ENCODE assay signal across 18 cellular contexts in the genomic region with DNA sequence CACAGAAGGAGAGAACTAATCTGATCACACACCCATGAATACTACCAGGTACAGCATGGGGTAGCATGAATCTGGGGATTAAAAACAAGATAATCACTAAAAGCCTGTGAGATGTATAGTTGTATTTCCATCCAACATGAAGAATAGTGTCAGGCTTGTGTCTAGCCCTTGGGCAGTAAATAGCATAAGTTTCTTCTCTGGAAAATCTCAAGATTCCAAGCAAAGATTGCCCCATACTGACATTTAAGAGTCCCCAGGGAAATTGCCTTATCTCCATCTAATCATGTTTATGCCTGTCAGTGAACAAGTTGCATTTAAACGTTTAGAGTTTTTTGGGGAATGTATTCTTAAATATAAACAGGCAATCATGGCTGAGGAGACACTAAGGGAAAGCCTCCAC.
A peak's percentile ranks its signal among the peaks of the same experiment; 100 is the strongest.
DNase-seq lines count a peak whose midpoint lies in the region; ATAC-seq and TF ChIP-seq lines count a peak whose summit lies in the region.
"Had no signal": no experiment of that assay in that cellular context is flagged by ENCODE, and none has a peak within 500 bp of the region (broad histone marks: within the 10 kb centered on the region; RNA-seq: fewer than 3 reads in every experiment).

No MANE protein-coding gene starts in this region.

- no peak for TF ChIP-seq CTCF in A673 (conservative IDR thresholded peaks at IDR 0.05; ENCODE audit: low read depth, low read length)
- TF ChIP-seq CTCF in PC-9 (conservative IDR thresholded peaks at IDR 0.05), result no peak
- no peak for TF ChIP-seq CTCF in fibroblast of the aortic adventitia (IDR thresholded peaks at IDR 0.05; ENCODE audit: insufficient read depth, low read length)

- H3K9me3 ChIP-seq in A673 (ENCODE audit: low read depth, low read length, poor library complexity, severe bottlenecking) (no peaks in the 10 kb centered on the region), PC-9 (ENCODE audit: insufficient read depth, low read depth) (peaks cover 4% of the 10 kb centered on the region; the same call in 1 of the 2 replicates)
- H3K9me3 ChIP-seq: SJSA1 had no signal

- no peak overlapping the region for H3K27ac Mint-ChIP-seq in stimulated activated memory B cell treated with anti-CD40 and anti-IgM and Interleukin-4, amounts not matched to agents 10 μg/mL and 1 μg/mL and 100 μg/mL, for 72 hours
- H3K27ac Mint-ChIP-seq: CD14-positive monocyte, T-cell had no signal

- no peak for ATAC-seq in HG02588 (IDR thresholded peaks at IDR 0.05; ENCODE audit: unreplicated experiment)
- no peak for ATAC-seq in stimulated activated memory B cell treated with anti-CD40 and anti-IgM and Interleukin-4, amounts not matched to agents 10 μg/mL and 1 μg/mL and 100 μg/mL, for 72 hours
- ATAC-seq: T-cell had no signal

- BruUV-seq in A673 (replicated peaks; lab: Mats Ljungman, UMichigan) (no TSS peak), PC-9 (replicated peaks; lab: Mats Ljungman, UMichigan) (no TSS peak)

- H3K79me2 ChIP-seq in PC-9 (ENCODE audit: low read depth), result no peaks in the 10 kb centered on the region

- no peaks in the 10 kb centered on the region for H3K36me3 Mint-ChIP-seq in stimulated activated memory B cell treated with anti-CD40 and anti-IgM and Interleukin-4, amounts not matched to agents 10 μg/mL and 1 μg/mL and 100 μg/mL, for 72 hours
- H3K36me3 Mint-ChIP-seq: CD14-positive monocyte, T-cell had no signal

- no peaks in the 10 kb centered on the region for H3K27me3 ChIP-seq in A673 (replicated peaks; ENCODE audit: insufficient read depth, low read depth, low read length, poor library complexity)
- no peaks in the 10 kb centered on the region for H3K27me3 ChIP-seq in PC-9 (ENCODE audit: insufficient read depth, low read depth)
- H3K27me3 ChIP-seq: SJSA1 had no signal

- no peaks in the 10 kb centered on the region for H3K4me1 Mint-ChIP-seq in stimulated activated memory B cell treated with anti-CD40 and anti-IgM and Interleukin-4, amounts not matched to agents 10 μg/mL and 1 μg/mL and 100 μg/mL, for 72 hours
- H3K4me1 Mint-ChIP-seq: CD14-positive monocyte, T-cell had no signal

- H3K27ac ChIP-seq in A673 (ENCODE audit: low read depth, low read length, poor library complexity, severe bottlenecking), result peak overlapping the region; percentile 49
- H3K27ac ChIP-seq in PC-9, result 0 out of 2 replicates have a peak overlapping the region, but pooled peaks have one; percentile 10
- H3K27ac ChIP-seq: GM23248, SJSA1 had no signal

- no peaks in the 10 kb centered on the region for H4K20me1 ChIP-seq in PC-9 (ENCODE audit: insufficient read depth)

- H3K4me3 Mint-ChIP-seq in stimulated activated memory B cell treated with anti-CD40 and anti-IgM and Interleukin-4, amounts not matched to agents 10 μg/mL and 1 μg/mL and 100 μg/mL, for 72 hours, result no peak overlapping the region
- H3K4me3 Mint-ChIP-seq: CD14-positive monocyte, T-cell had no signal

- peaks cover 5% of the 10 kb centered on the region; the same call in 1 of the 2 replicates for H3F3A ChIP-seq in PC-9 (ENCODE audit: insufficient read depth, low read depth)

- H3K9me2 ChIP-seq in PC-9 (ENCODE audit: insufficient read depth), result no peaks in the 10 kb centered on the region

- no peak overlapping the region for H3K4me2 ChIP-seq in PC-9

- POLR2A ChIA-PET in A673 (lab: Charles Lee; ENCODE audit: low non-redundant PET) (no interaction called here), PC-9 (lab: Charles Lee; ENCODE audit: unreplicated experiment) (no interaction called here)

- CTCF ChIA-PET in A673 (lab: Charles Lee) (no interaction called here), PC-9 (lab: Charles Lee) (no interaction called here)

- intact Hi-C loops in A673 (cut with micrococcal nuclease; ENCODE audit: unreplicated experiment), result loop anchor here (5.0 to 10.0 kb wide), 2 partner anchors 126 to 259 kb away; no protein-coding TSS in a partner anchor
- intact Hi-C loops in PC-9 (cut with micrococcal nuclease; ENCODE audit: unreplicated experiment), result no loop called here

- no peak overlapping the region for H2AFZ ChIP-seq in PC-9
- H2AFZ ChIP-seq: GM23248 had no signal

- no peaks in the 10 kb centered on the region for H3K36me3 ChIP-seq in A673 (ENCODE audit: insufficient read depth, low read length, poor library complexity, severe bottlenecking)
- no peaks in the 10 kb centered on the region for H3K36me3 ChIP-seq in PC-9 (ENCODE audit: low read depth)
- H3K36me3 ChIP-seq: SJSA1 had no signal

- H3K9me3 Mint-ChIP-seq in stimulated activated memory B cell treated with anti-CD40 and anti-IgM and Interleukin-4, amounts not matched to agents 10 μg/mL and 1 μg/mL and 100 μg/mL, for 72 hours, result no peaks in the 10 kb centered on the region
- H3K9me3 Mint-ChIP-seq: T-cell had no signal

- DNase-seq in A673 (ENCODE audit: low spot score), result peak; percentile 82
- DNase-seq in DMS53 (lab: John Stamatoyannopoulos, UW), result peak; percentile 55
- DNase-seq in PC-9, result no peak
- DNase-seq in fibroblast of the aortic adventitia (ENCODE audit: low read depth), result peak; percentile 27
- DNase-seq in hypothalamus (lab: John Stamatoyannopoulos, UW), result no peak
- DNase-seq: COR-L47; DMS79 treated with DMSO at 0.1 percent for 48 hours; GM23248; KBM-7; NCI-H1436; NCI-H2029; NCI-H226; NK-92 treated with Interleukin-12 subunit alpha and Interleukin-12 subunit beta, amount 100 ng/mL, for 24 hours; T-cell had no signal

- H3K4me3 ChIP-seq in A673 (ENCODE audit: low read depth, low read length, poor library complexity, severe bottlenecking) (no peak overlapping the region), PC-9 (no peak overlapping the region), fibroblast of the aortic adventitia (ENCODE audit: low read depth, low read length) (no peak overlapping the region)
- H3K4me3 ChIP-seq: GM23248, SJSA1 had no signal

- H3K27me3 Mint-ChIP-seq in stimulated activated memory B cell treated with anti-CD40 and anti-IgM and Interleukin-4, amounts not matched to agents 10 μg/mL and 1 μg/mL and 100 μg/mL, for 72 hours, result peaks cover 15% of the 10 kb centered on the region

- H3K4me1 ChIP-seq in A673 (ENCODE audit: insufficient read depth, low read length, poor library complexity, severe bottlenecking) (peaks cover 38% of the 10 kb centered on the region), PC-9 (replicated peaks; ENCODE audit: insufficient read depth) (peaks cover 18% of the 10 kb centered on the region)

Comparison
In these comparisons a context has a peak if more than half of its experiments do, and no peak if none do; other contexts are left out.
1. DNase-seq: peak in A673 (single experiment), DMS53 (single experiment) and fibroblast of the aortic adventitia (single experiment); none in PC-9 (0 of 2) and hypothalamus (0 of 51).